9 cellular contexts compared by ENCODE assay signal in genomic region chr21:27476696-27477095, GRCh38.
DNase-seq lines count a peak whose midpoint lies in the region; ATAC-seq and TF ChIP-seq lines count a peak whose summit lies in the region.
"Had no signal": no experiment of that assay in that cellular context is flagged by ENCODE, and none has a peak within 500 bp of the region (broad histone marks: within the 10 kb centered on the region; RNA-seq: fewer than 3 reads in every experiment).

No MANE protein-coding gene starts in this region.

- H3F3A ChIP-seq in PC-3 (ENCODE audit: low read length, unreplicated experiment) (no peaks in the 10 kb centered on the region), MM.1S (ENCODE audit: insufficient read depth, low read length) (no peaks in the 10 kb centered on the region; the same call in 1 of the 2 replicates)

- H3K4me1 ChIP-seq in PC-3 (ENCODE audit: insufficient read depth, low read length) (no peaks in the 10 kb centered on the region), esophagus muscularis mucosa (peaks cover 0 to 9% (median 3%) of the 10 kb centered on the region in 4 donors), MM.1S (ENCODE audit: low read length) (peaks cover 11% of the 10 kb centered on the region)

- intact Hi-C loops in PC-3 (cut with micrococcal nuclease) (loop anchor here (2.0 to 10.0 kb wide), 3 partner anchors 86 to 592 kb away; no protein-coding TSS in a partner anchor), esophagus muscularis mucosa (cut with DNase I) (loop anchor here (10.0 kb wide), 1 partner anchor 172 kb away; no protein-coding TSS in a partner anchor)

- H4K20me1 ChIP-seq in PC-3 (ENCODE audit: low read length) = no peaks in the 10 kb centered on the region
- H4K20me1 ChIP-seq in MM.1S (ENCODE audit: insufficient read depth, low read length) = no peaks in the 10 kb centered on the region

- H3K9me2 ChIP-seq in PC-3 (replicated peaks; ENCODE audit: low read length) (no peaks in the 10 kb centered on the region), MM.1S (replicated peaks; ENCODE audit: insufficient read depth, low read length) (no peaks in the 10 kb centered on the region)

- 8% methylated on average over 1 of the region's 1 CpG for WGBS in esophagus muscularis mucosa

- no peak overlapping the region for H2AFZ ChIP-seq in PC-3 (ENCODE audit: low read length)
- no peak overlapping the region for H2AFZ ChIP-seq in MM.1S (ENCODE audit: low read length)

- TF ChIP-seq EP300 in esophagus muscularis mucosa (IDR thresholded peaks at IDR 0.05) = no peak

- no peak for TF ChIP-seq POLR2A in esophagus muscularis mucosa (IDR thresholded peaks at IDR 0.05; ENCODE audit: low read depth)

- TF ChIP-seq CTCF in AG09319 (IDR thresholded peaks at IDR 0.05; ENCODE audit: low read depth, low read length) (peak; percentile 76), PC-3 (conservative IDR thresholded peaks at IDR 0.05; ENCODE audit: low read depth, low read length) (peak; percentile 34; the same call in 1 of the 2 replicates), esophagus muscularis mucosa (IDR thresholded peaks at IDR 0.05) (peak; percentile 29 to 60 (median 46)), MM.1S (IDR thresholded peaks at IDR 0.05; ENCODE audit: low read length) (no peak)

- H3K27ac ChIP-seq in PC-3 (ENCODE audit: low read length) (no peak overlapping the region), esophagus muscularis mucosa (replicated peaks in 1 of 4) (no peak overlapping the region), MM.1S (ENCODE audit: low read length) (no peak overlapping the region)

- no peaks in the 10 kb centered on the region for H3K79me2 ChIP-seq in PC-3 (ENCODE audit: low read length)
- H3K79me2 ChIP-seq in MM.1S (ENCODE audit: low read length) = no peaks in the 10 kb centered on the region

- no peaks in the 10 kb centered on the region for H3K36me3 ChIP-seq in PC-3 (ENCODE audit: low read depth, low read length)
- no peaks in the 10 kb centered on the region for H3K36me3 ChIP-seq in esophagus muscularis mucosa
- H3K36me3 ChIP-seq in MM.1S (replicated peaks; ENCODE audit: insufficient read depth, low read length) = no peaks in the 10 kb centered on the region

- DNase-seq in AG09319 (ENCODE audit: extremely low read depth, low read depth) (peak; percentile 38), PC-3 (no peak), esophagus muscularis mucosa (ENCODE audit: extremely low spot score) (no peak), middle frontal gyrus (ENCODE audit: extremely low spot score, low spot score) (peak; percentile 8), ureter (ENCODE audit: low spot score) (no peak), MM.1S (no peak), mesenteric fat pad (ENCODE audit: low spot score) (no peak)
- DNase-seq: activated CD4-positive, alpha-beta T cell treated with anti-CD3 and anti-CD28 coated beads, Interleukin-2, amount 10 ng/mL, durations not matched to agents 7 days and 5 days had no signal

- H3K9ac ChIP-seq in PC-3 (ENCODE audit: low read length) = no peak overlapping the region
- H3K9ac ChIP-seq in MM.1S (ENCODE audit: low read length) = no peak overlapping the region

- H3K4me2 ChIP-seq in PC-3 (ENCODE audit: low read length) (no peak overlapping the region), MM.1S (ENCODE audit: low read depth, low read length) (no peak overlapping the region)

- POLR2A ChIA-PET in PC-3 (lab: Charles Lee; ENCODE audit: unreplicated experiment) = no interaction called here

- 0 out of 2 replicates have a peak, but pooled peaks cover 5% of the 10 kb centered on the region for H3K9me3 ChIP-seq in PC-3 (ENCODE audit: low read length)
- no peaks in the 10 kb centered on the region for H3K9me3 ChIP-seq in esophagus muscularis mucosa
- no peaks in the 10 kb centered on the region for H3K9me3 ChIP-seq in MM.1S (replicated peaks; ENCODE audit: insufficient read depth, low read length)

- no peak overlapping the region for H3K4me3 ChIP-seq in PC-3 (ENCODE audit: low read length)
- H3K4me3 ChIP-seq in esophagus muscularis mucosa = no peak overlapping the region
- no peak overlapping the region for H3K4me3 ChIP-seq in MM.1S (ENCODE audit: low read length)

- CTCF ChIA-PET in PC-3 (lab: Charles Lee) = no interaction called here

- H3K27me3 ChIP-seq in PC-3 (ENCODE audit: low read length) (no peaks in the 10 kb centered on the region), esophagus muscularis mucosa (no peaks in the 10 kb centered on the region), MM.1S (replicated peaks; ENCODE audit: insufficient read depth, low read length) (no peaks in the 10 kb centered on the region)

- no TSS peak for BruUV-seq in PC-3 (replicated peaks; lab: Mats Ljungman, UMichigan)

- ATAC-seq in PC-3 (no peak), HG03439 (IDR thresholded peaks at IDR 0.05; ENCODE audit: unreplicated experiment) (no peak)

Comparison
In these comparisons a context has a peak if more than half of its experiments do, and no peak if none do; other contexts are left out.
1. DNase-seq: peak in AG09319 (single experiment) and middle frontal gyrus (single experiment); none in PC-3 (single experiment), esophagus muscularis mucosa (single experiment), ureter (single experiment), MM.1S (single experiment) and mesenteric fat pad (single experiment).